12 cellular contexts compared by ENCODE assay signal in the genomic region with DNA sequence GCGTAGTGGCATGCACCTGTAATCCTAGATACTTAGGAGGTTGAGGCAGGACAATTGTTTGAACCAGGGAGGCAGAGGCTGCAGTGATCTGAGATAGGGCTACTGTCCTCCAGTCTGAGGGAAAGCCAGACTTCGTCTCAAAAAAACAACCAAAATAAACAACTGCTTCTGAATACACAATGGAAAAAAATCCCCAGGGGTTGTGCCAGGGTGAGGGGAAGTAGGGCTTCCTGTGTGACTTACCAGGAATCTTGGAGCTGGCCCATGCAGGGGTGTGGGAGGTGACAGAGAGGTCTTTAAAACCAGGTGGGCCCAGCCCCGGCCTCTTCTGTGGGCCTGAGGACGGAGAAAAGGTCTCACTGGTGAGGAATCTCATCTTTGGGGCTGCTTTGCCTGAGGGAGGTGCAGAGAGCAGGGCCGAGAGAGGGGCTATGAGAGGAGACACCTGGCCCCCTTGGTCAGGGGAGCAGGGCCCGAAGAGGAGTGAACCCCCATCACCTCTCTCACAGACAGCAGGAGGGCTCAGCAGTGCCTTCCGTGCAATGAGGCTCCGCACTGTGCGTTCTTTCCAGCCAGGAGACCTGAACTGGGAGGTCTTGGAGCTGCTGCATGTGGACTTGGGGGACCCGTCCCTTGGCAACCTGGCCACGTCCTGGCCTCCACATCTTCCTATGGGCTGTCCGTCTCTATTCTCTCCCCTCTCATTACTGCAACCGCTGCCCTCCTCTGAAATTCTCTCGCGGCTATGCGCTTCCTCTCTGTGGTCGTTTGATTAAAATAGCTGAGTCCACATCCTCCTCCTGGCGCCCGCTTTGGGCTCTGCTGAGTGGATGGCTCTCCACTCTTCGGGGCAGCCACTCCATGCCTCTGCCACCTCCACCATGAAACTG. TPM values are rescaled to one million over a fixed set of nuclear protein-coding genes. Genes with fewer than 3 reads are reported as not detected.
A peak's percentile ranks its signal among the peaks of the same experiment; 100 is the strongest.
DNase-seq lines count a peak whose midpoint lies in the region; ATAC-seq and TF ChIP-seq lines count a peak whose summit lies in the region.
"Had no signal": no experiment of that assay in that cellular context is flagged by ENCODE, and none has a peak within 500 bp of the region (broad histone marks: within the 10 kb centered on the region; RNA-seq: fewer than 3 reads in every experiment).

No MANE protein-coding gene starts in this region.

- no peak for TF ChIP-seq CTCF in DND-41 (IDR thresholded peaks at IDR 0.05; ENCODE audit: borderline replicate concordance, extremely low read depth, low read length, poor library complexity, severe bottlenecking)
- peak; percentile 14 for TF ChIP-seq CTCF in OCI-LY3 (IDR thresholded peaks at IDR 0.05; ENCODE audit: low read depth, low read length)

- H3K27me3 ChIP-seq in DND-41 (ENCODE audit: insufficient read depth, low read length, poor library complexity) (peaks cover 16% of the 10 kb centered on the region), OCI-LY3 (ENCODE audit: low read depth, low read length) (no peaks in the 10 kb centered on the region)

- H3K9ac ChIP-seq in DND-41 (ENCODE audit: low read depth, low read length) (no peak overlapping the region), OCI-LY3 (ENCODE audit: low read length) (peak overlapping the region; percentile 40; the same call in 1 of the 2 replicates)

- H3K27ac ChIP-seq in DND-41 (ENCODE audit: low read length) = no peak overlapping the region
- H3K27ac ChIP-seq in OCI-LY3 (ENCODE audit: low read length) = no peak overlapping the region

- H3K79me2 ChIP-seq in DND-41 (ENCODE audit: insufficient read depth, low read length) (no peaks in the 10 kb centered on the region), OCI-LY3 (ENCODE audit: low read length) (no peaks in the 10 kb centered on the region)

- ATAC-seq in DND-41 (ENCODE audit: insufficient read depth, low read depth) (0 out of 3 replicates have a peak, but pooled peaks have one; percentile 22), GM21390 (IDR thresholded peaks at IDR 0.05; ENCODE audit: unreplicated experiment) (peak; percentile 54), HG02852 (IDR thresholded peaks at IDR 0.05; ENCODE audit: unreplicated experiment) (no peak)
- ATAC-seq: HCT116 had no signal

- H3K4me2 ChIP-seq in DND-41 (ENCODE audit: insufficient read depth, low read length) = no peak overlapping the region
- peak overlapping the region; percentile 85 for H3K4me2 ChIP-seq in OCI-LY3 (ENCODE audit: low read length)

- H3K4me1 Mint-ChIP-seq in immature natural killer cell = peaks cover 18 to 40% of the 10 kb centered on the region in 2 donors

- H3K9me3 Mint-ChIP-seq in immature natural killer cell = peaks cover 0 to 2% (median 0%) of the 10 kb centered on the region in 6 donors
- H3K9me3 Mint-ChIP-seq: CD8-positive, alpha-beta memory T cell had no signal

- H3K4me1 ChIP-seq in DND-41 (ENCODE audit: insufficient read depth, low read length) (no peaks in the 10 kb centered on the region), OCI-LY3 (ENCODE audit: low read length) (peaks cover 51% of the 10 kb centered on the region)

- H3K27ac Mint-ChIP-seq in immature natural killer cell = no peak overlapping the region

- DNase-seq in DND-41 (no peak), immature natural killer cell (peak; percentile 19 to 34 (median 29)), NCI-H2081 treated with DMSO at 0.1 percent for 48 hours (lab: John Stamatoyannopoulos, UW) (no peak), SK-N-DZ (ENCODE audit: low spot score) (no peak), erythroblast (lab: John Stamatoyannopoulos, UW) (no peak)
- DNase-seq: CD8-positive, alpha-beta memory T cell; NCI-H526; stimulated activated CD4-positive, alpha-beta T cell treated with anti-CD3 and anti-CD28 coated beads, Interleukin-2, amount 100 ng/mL, for 48 hours had no signal

- no peak overlapping the region for H3K4me3 ChIP-seq in DND-41 (ENCODE audit: low read depth in 1 of 2, low read length in 2 of 2)
- H3K4me3 ChIP-seq in OCI-LY3 (ENCODE audit: low read length) = peak overlapping the region; percentile 63

- no peaks in the 10 kb centered on the region for H3K36me3 ChIP-seq in DND-41 (ENCODE audit: insufficient read depth, low read length)
- H3K36me3 ChIP-seq in OCI-LY3 (replicated peaks; ENCODE audit: low read depth, low read length) = no peaks in the 10 kb centered on the region

- H3K9me3 ChIP-seq in DND-41 (ENCODE audit: insufficient read depth, low read length, severe bottlenecking) (no peaks in the 10 kb centered on the region), OCI-LY3 (ENCODE audit: insufficient read depth, low read length) (no peaks in the 10 kb centered on the region)

- H3K36me3 Mint-ChIP-seq in immature natural killer cell = peaks cover 0 to 6% (median 3%) of the 10 kb centered on the region in 3 donors
- H3K36me3 Mint-ChIP-seq: CD8-positive, alpha-beta memory T cell had no signal

- H3K27me3 Mint-ChIP-seq in immature natural killer cell (ENCODE audit: low read depth in 3 of 3) = peaks cover 8 to 14% (median 9%) of the 10 kb centered on the region in 3 donors

- TF ChIP-seq POLR2A in erythroblast (IDR thresholded peaks at IDR 0.05; ENCODE audit: low read length) = no peak

- peak overlapping the region; percentile 63 to 82 (median 71) for H3K4me3 Mint-ChIP-seq in immature natural killer cell

- H2AFZ ChIP-seq in DND-41 (ENCODE audit: low read depth, low read length) (no peak overlapping the region), OCI-LY3 (ENCODE audit: low read depth, low read length) (peak overlapping the region; percentile 85; the same call in 1 of the 2 replicates)

- H4K20me1 ChIP-seq in DND-41 (ENCODE audit: insufficient read depth, low read length) = no peaks in the 10 kb centered on the region; the same call in 1 of the 2 replicates
- no peaks in the 10 kb centered on the region for H4K20me1 ChIP-seq in OCI-LY3 (ENCODE audit: insufficient read depth, low read length)

RNA-seq across cellular contexts. Expression of gene PLA2G5, which starts 10.7 kb away (rescaled TPM):
- polyA plus RNA-seq in immature natural killer cell = not detected
- polyA plus RNA-seq in SK-N-DZ (2014; cell fraction: cytosol; rRNA removed) = not detected in 2 replicates
- polyA plus RNA-seq in SK-N-DZ (2014; cell fraction: nucleus; rRNA removed) = not detected in 2 replicates
- polyA plus RNA-seq: CD8-positive, alpha-beta memory T cell had no signal

RNA-seq across cellular contexts. Expression of gene PLA2G2D, which starts 38.6 kb away (rescaled TPM):
- not detected for polyA plus RNA-seq in immature natural killer cell
- polyA plus RNA-seq in SK-N-DZ (2014; cell fraction: cytosol; rRNA removed) = not detected in 2 replicates
- not detected in 2 replicates for polyA plus RNA-seq in SK-N-DZ (2014; cell fraction: nucleus; rRNA removed)
- polyA plus RNA-seq: CD8-positive, alpha-beta memory T cell had no signal

RNA-seq across cellular contexts. Expression of gene PLA2G2F, which starts 58.4 kb away (rescaled TPM):
- not detected for polyA plus RNA-seq in immature natural killer cell
- not detected in 2 replicates for polyA plus RNA-seq in SK-N-DZ (2014; cell fraction: cytosol; rRNA removed)
- polyA plus RNA-seq in SK-N-DZ (2014; cell fraction: nucleus; rRNA removed) = not detected in 2 replicates
- polyA plus RNA-seq: CD8-positive, alpha-beta memory T cell had no signal

Comparison
In these comparisons a context has a peak if more than half of its experiments do, and no peak if none do; other contexts are left out.
1. DNase-seq: peak in immature natural killer cell (3 of 3); none in DND-41 (single experiment), NCI-H2081 treated with DMSO at 0.1 percent for 48 hours (single experiment), SK-N-DZ (single experiment) and erythroblast (0 of 2).